In the genomic region with DNA sequence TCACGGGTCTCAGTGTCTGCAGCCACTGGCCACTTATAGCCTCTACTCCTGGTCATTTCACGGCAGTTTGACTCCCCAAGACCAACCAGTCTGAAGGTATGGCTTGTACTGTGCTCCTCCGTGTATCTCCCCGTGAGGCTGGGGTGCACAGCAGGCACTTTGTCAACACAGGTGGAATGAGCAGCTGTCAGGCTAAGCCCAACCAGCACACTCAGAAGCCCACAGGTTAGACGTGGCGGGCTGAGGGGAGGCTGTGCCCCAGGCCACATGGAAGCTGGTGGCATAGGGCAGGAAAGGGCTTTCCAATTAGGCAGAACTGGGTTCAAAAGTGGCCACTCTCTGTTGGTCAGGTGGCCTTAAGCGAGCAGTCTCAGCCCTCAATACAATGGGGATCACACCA, we compare ENCODE assay signal across 14 cellular contexts.
DNase-seq lines count a peak whose midpoint lies in the region; ATAC-seq lines count a peak whose summit lies in the region.
"Had no signal": no experiment of that assay in that cellular context is flagged by ENCODE, and none has a peak within 500 bp of the region (broad histone marks: within the 10 kb centered on the region; RNA-seq: fewer than 3 reads in every experiment).

No MANE protein-coding gene starts in this region.

- no peaks in the 10 kb centered on the region for H3K27me3 Mint-ChIP-seq in activated naive CD8-positive, alpha-beta T cell treated with anti-CD3 and anti-CD28 coated beads, Interleukin-2, amount 50 U/mL, for 24 hours
- H3K27me3 Mint-ChIP-seq: activated CD8-positive, alpha-beta T cell treated with anti-CD3 and anti-CD28 coated beads for 36 hours had no signal

- peak; percentile 74 for DNase-seq in NCI-H2107 treated with DMSO at 0.1 percent for 48 hours (lab: John Stamatoyannopoulos, UW; ENCODE audit: unreplicated experiment)
- DNase-seq in NCI-H2107 (lab: John Stamatoyannopoulos, UW) = no peak
- DNase-seq in NCI-H2081 (lab: John Stamatoyannopoulos, UW) = peak; percentile 72 to 82
- no peak for DNase-seq in activated naive CD8-positive, alpha-beta T cell treated with anti-CD3 and anti-CD28 coated beads, Interleukin-2, amount 50 U/mL, for 24 hours
- DNase-seq in stimulated activated effector memory CD8-positive, alpha-beta T cell treated with anti-CD3 and anti-CD28 coated beads, Interleukin-12 subunit alpha, Interleukin-12 subunit beta, amount 100 ng/mL, for 72 hours (ENCODE audit: low spot score in 2 of 2) = no peak
- DNase-seq: activated gamma-delta T cell treated with Interleukin-2 at 50 U/mL for 16 hours, heart left ventricle, NCI-H1930, T-helper 9 cell had no signal

- no peak for ATAC-seq in activated naive CD8-positive, alpha-beta T cell treated with anti-CD3 and anti-CD28 coated beads, Interleukin-2, amount 50 U/mL, for 24 hours
- no peak for ATAC-seq in stimulated activated effector memory CD8-positive, alpha-beta T cell treated with anti-CD3 and anti-CD28 coated beads, Interleukin-12 subunit alpha, Interleukin-12 subunit beta, amount 100 ng/mL, for 72 hours
- ATAC-seq in HG03025 (IDR thresholded peaks at IDR 0.05; ENCODE audit: low FRiP score, unreplicated experiment) = no peak
- ATAC-seq in HG03280 (IDR thresholded peaks at IDR 0.05; ENCODE audit: unreplicated experiment) = no peak
- ATAC-seq in GM19463 (IDR thresholded peaks at IDR 0.05; ENCODE audit: unreplicated experiment) = no peak
- ATAC-seq: heart left ventricle, HepG2 had no signal

- H3K36me3 Mint-ChIP-seq in activated naive CD8-positive, alpha-beta T cell treated with anti-CD3 and anti-CD28 coated beads, Interleukin-2, amount 50 U/mL, for 24 hours (ENCODE audit: low read depth) = no peaks in the 10 kb centered on the region
- H3K36me3 Mint-ChIP-seq in stimulated activated effector memory CD8-positive, alpha-beta T cell treated with anti-CD3 and anti-CD28 coated beads, Interleukin-12 subunit alpha, Interleukin-12 subunit beta, amount 100 ng/mL, for 72 hours = peaks cover 12% of the 10 kb centered on the region

- peak overlapping the region; percentile 27 for H3K27ac Mint-ChIP-seq in activated naive CD8-positive, alpha-beta T cell treated with anti-CD3 and anti-CD28 coated beads, Interleukin-2, amount 50 U/mL, for 24 hours
- H3K27ac Mint-ChIP-seq in stimulated activated effector memory CD8-positive, alpha-beta T cell treated with anti-CD3 and anti-CD28 coated beads, Interleukin-12 subunit alpha, Interleukin-12 subunit beta, amount 100 ng/mL, for 72 hours = peak overlapping the region; percentile 92

- H3K4me3 Mint-ChIP-seq in activated naive CD8-positive, alpha-beta T cell treated with anti-CD3 and anti-CD28 coated beads, Interleukin-2, amount 50 U/mL, for 24 hours = peak overlapping the region; percentile 23
- peak overlapping the region; percentile 28 for H3K4me3 Mint-ChIP-seq in stimulated activated effector memory CD8-positive, alpha-beta T cell treated with anti-CD3 and anti-CD28 coated beads, Interleukin-12 subunit alpha, Interleukin-12 subunit beta, amount 100 ng/mL, for 72 hours
- H3K4me3 Mint-ChIP-seq: activated CD8-positive, alpha-beta T cell treated with anti-CD3 and anti-CD28 coated beads for 36 hours had no signal

- H3K9me3 Mint-ChIP-seq in activated naive CD8-positive, alpha-beta T cell treated with anti-CD3 and anti-CD28 coated beads, Interleukin-2, amount 50 U/mL, for 24 hours = no peaks in the 10 kb centered on the region
- H3K9me3 Mint-ChIP-seq in stimulated activated effector memory CD8-positive, alpha-beta T cell treated with anti-CD3 and anti-CD28 coated beads, Interleukin-12 subunit alpha, Interleukin-12 subunit beta, amount 100 ng/mL, for 72 hours = no peaks in the 10 kb centered on the region
- H3K9me3 Mint-ChIP-seq: activated CD8-positive, alpha-beta T cell treated with anti-CD3 and anti-CD28 coated beads for 36 hours had no signal

- peaks cover 37% of the 10 kb centered on the region for H3K4me1 Mint-ChIP-seq in activated naive CD8-positive, alpha-beta T cell treated with anti-CD3 and anti-CD28 coated beads, Interleukin-2, amount 50 U/mL, for 24 hours
- H3K4me1 Mint-ChIP-seq in stimulated activated effector memory CD8-positive, alpha-beta T cell treated with anti-CD3 and anti-CD28 coated beads, Interleukin-12 subunit alpha, Interleukin-12 subunit beta, amount 100 ng/mL, for 72 hours = peaks cover 80% of the 10 kb centered on the region

Comparison
In these comparisons a context has a peak if more than half of its experiments do, and no peak if none do; other contexts are left out.
1. DNase-seq: peak in NCI-H2107 treated with DMSO at 0.1 percent for 48 hours (single experiment) and NCI-H2081 (2 of 2); none in NCI-H2107 (single experiment), activated naive CD8-positive, alpha-beta T cell treated with anti-CD3 and anti-CD28 coated beads, Interleukin-2, amount 50 U/mL, for 24 hours (single experiment) and stimulated activated effector memory CD8-positive, alpha-beta T cell treated with anti-CD3 and anti-CD28 coated beads, Interleukin-12 subunit alpha, Interleukin-12 subunit beta, amount 100 ng/mL, for 72 hours (0 of 2).